8 cellular contexts compared by ENCODE assay signal in genomic region chr19:45640849-45641273, GRCh38. TPM values are rescaled to one million over a fixed set of nuclear protein-coding genes. Genes with fewer than 3 reads are reported as not detected.
A peak's percentile ranks its signal among the peaks of the same experiment; 100 is the strongest.
DNase-seq lines count a peak whose midpoint lies in the region; ATAC-seq and TF ChIP-seq lines count a peak whose summit lies in the region.

No MANE protein-coding gene starts in this region.

- TF ChIP-seq POLR2A in breast epithelium (IDR thresholded peaks at IDR 0.05): no peak

- peak overlapping the region in 7 of 11 experiments; percentile 67 to 79 (median 74); a peak in 11 of 22 replicates for H3K9ac ChIP-seq in BLaER1 treated with 17β-estradiol and CSF1 and Interleukin-3, amounts not matched to agents 10 nM and 100 nM

- no peak for ATAC-seq in natural killer cell
- ATAC-seq in GM19328 (IDR thresholded peaks at IDR 0.05; ENCODE audit: unreplicated experiment): no peak
- no peak for ATAC-seq in GM18511 (IDR thresholded peaks at IDR 0.05; ENCODE audit: unreplicated experiment)
- ATAC-seq in HG03520 (IDR thresholded peaks at IDR 0.05; ENCODE audit: unreplicated experiment): no peak

- no peaks in the 10 kb centered on the region for H3K27me3 Mint-ChIP-seq in natural killer cell (ENCODE audit: low read depth in 2 of 2)

- no peaks in the 10 kb centered on the region for H3K9me3 ChIP-seq in BLaER1 treated with 17β-estradiol and CSF1 and Interleukin-3, amounts not matched to agents 10 nM and 100 nM (replicated peaks in 1 of 11)
- H3K9me3 ChIP-seq in breast epithelium: no peaks in the 10 kb centered on the region

- H3K36me3 ChIP-seq in BLaER1 treated with 17β-estradiol and CSF1 and Interleukin-3, amounts not matched to agents 10 nM and 100 nM: peaks cover 0 to 6% (median 0%) of the 10 kb centered on the region in 11 experiments; a peak in 2 of 22 replicates
- no peaks in the 10 kb centered on the region for H3K36me3 ChIP-seq in breast epithelium

- intact Hi-C loops in breast epithelium (cut with DNase I; ENCODE audit: low total_unique reads) (loop anchor here (5.0 kb wide), 1 partner anchor 44 kb away; no protein-coding TSS in a partner anchor), natural killer cell (cut with micrococcal nuclease) (loop anchor here (1.0 to 10.0 kb wide), 3 partner anchors 134 to 236 kb away; partner anchors contain the start of genes POLR1G, PPP1R13L and VASP)

- H3K4me3 Mint-ChIP-seq in natural killer cell: peak overlapping the region; percentile 83

- peaks cover 40 to 67% of the 10 kb centered on the region in 2 donors for H3K4me1 Mint-ChIP-seq in natural killer cell

- peaks cover 39 to 67% (median 60%) of the 10 kb centered on the region in 10 experiments for H3K4me1 ChIP-seq in BLaER1 treated with 17β-estradiol and CSF1 and Interleukin-3, amounts not matched to agents 10 nM and 100 nM
- H3K4me1 ChIP-seq in breast epithelium: peaks cover 0 to 17% of the 10 kb centered on the region in 2 donors

- peak; percentile 59 for DNase-seq in NCI-H774 (lab: John Stamatoyannopoulos, UW)
- no peak for DNase-seq in breast epithelium (ENCODE audit: low spot score in 2 of 2)
- no peak for DNase-seq in natural killer cell
- no peak for DNase-seq in COLO668 (lab: John Stamatoyannopoulos, UW; ENCODE audit: unreplicated experiment)

- peaks cover 20 to 27% (median 25%) of the 10 kb centered on the region in 11 experiments for H3K27me3 ChIP-seq in BLaER1 treated with 17β-estradiol and CSF1 and Interleukin-3, amounts not matched to agents 10 nM and 100 nM
- no peaks in the 10 kb centered on the region for H3K27me3 ChIP-seq in breast epithelium

- peak overlapping the region; percentile 91 to 96 for H3K27ac Mint-ChIP-seq in natural killer cell

- H3K4me3 ChIP-seq in BLaER1 treated with 17β-estradiol and CSF1 and Interleukin-3, amounts not matched to agents 10 nM and 100 nM: peak overlapping the region; percentile 51 to 70 (median 60); a peak in 17 of 20 replicates
- H3K4me3 ChIP-seq in breast epithelium: peak overlapping the region in 2 of 3 donors; percentile 52 to 67

- H3K4me2 ChIP-seq in BLaER1 treated with 17β-estradiol and CSF1 and Interleukin-3, amounts not matched to agents 10 nM and 100 nM: peak overlapping the region; percentile 86 to 96 (median 91)

- no peaks in the 10 kb centered on the region for H3K36me3 Mint-ChIP-seq in natural killer cell

- H4K20me1 ChIP-seq in BLaER1 treated with 17β-estradiol and CSF1 and Interleukin-3, amounts not matched to agents 10 nM and 100 nM: peaks cover 0 to 17% (median 0%) of the 10 kb centered on the region in 11 experiments; a peak in 3 of 22 replicates

- H3K9me3 Mint-ChIP-seq in natural killer cell: peaks cover 0 to 4% of the 10 kb centered on the region in 2 donors

- TF ChIP-seq CTCF in breast epithelium (IDR thresholded peaks at IDR 0.05) (no peak), natural killer cell (IDR thresholded peaks at IDR 0.05) (no peak)

- peak overlapping the region in 8 of 11 experiments; percentile 56 to 83 (median 73); a peak in 10 of 22 replicates for H3K27ac ChIP-seq in BLaER1 treated with 17β-estradiol and CSF1 and Interleukin-3, amounts not matched to agents 10 nM and 100 nM
- peak overlapping the region; percentile 73 to 89 for H3K27ac ChIP-seq in breast epithelium

RNA-seq across cellular contexts. Expression of gene EML2, which starts 1.7 kb away (rescaled TPM):
- total RNA-seq in breast epithelium (10 to 100 TPM; 27.7 to 42.0 (median 32.4) TPM), natural killer cell (100 to 1,000 TPM; 112 to 136 (median 117) TPM)

RNA-seq across cellular contexts. Expression of gene GIPR, which starts 27.2 kb away (rescaled TPM):
- total RNA-seq in breast epithelium: 1 to 10 TPM in 2 of 3 donors, under 1 TPM in 1; 0.16 to 4.9 (median 4.8) TPM
- 10 to 100 TPM; 20.7 to 24.5 (median 21.5) TPM for total RNA-seq in natural killer cell

RNA-seq across cellular contexts. Expression of gene GPR4, which starts 38.8 kb away (rescaled TPM):
- total RNA-seq in breast epithelium: 1 to 10 TPM; 1.1 to 8.8 (median 1.2) TPM
- under 1 TPM in 2 of 3 donors, not detected in 1; 0.12 to 0.13 TPM for total RNA-seq in natural killer cell

RNA-seq across cellular contexts. Expression of gene SNRPD2, which starts 50.9 kb away (rescaled TPM):
- total RNA-seq in breast epithelium (100 to 1,000 TPM; 175 to 238 (median 191) TPM), natural killer cell (100 to 1,000 TPM; 212 to 252 (median 241) TPM)

RNA-seq across cellular contexts. Expression of gene QPCTL, which starts 51.6 kb away (rescaled TPM):
- total RNA-seq in breast epithelium (1 to 10 TPM; 6.1 to 9.4 (median 7.2) TPM), natural killer cell (10 to 100 TPM in 2 of 3 donors, 1 to 10 TPM in 1; 8.7 to 11.5 (median 10.0) TPM)
